ENCODE assay signal across 1 cellular context in genomic region chr1:222713091-222714012, GRCh38.
TF ChIP-seq lines count a peak whose summit lies in the region.

No MANE protein-coding gene starts in this region.

TF ChIP-seq in HepG2, 621 proteins besides CTCF, POLR2A, EP300 and RAD21 (continued from another document and continues in another):
- TF ChIP-seq AHDC1 (CRISPR knock-in tag; IDR thresholded peaks at IDR 0.05; ENCODE audit: borderline replicate concordance) (no peak), KDM5A (IDR thresholded peaks at IDR 0.05; ENCODE audit: borderline replicate concordance, low read length) (peak; percentile 22; the same call in 1 of the 2 replicates), SIN3B (IDR thresholded peaks at IDR 0.05; ENCODE audit: low read length) (no peak), TEAD2 (CRISPR knock-in tag; IDR thresholded peaks at IDR 0.05) (no peak), HMGXB4 (CRISPR knock-in tag; IDR thresholded peaks at IDR 0.05; ENCODE audit: borderline replicate concordance in 1 of 2, low read depth in 1 of 2) (0 out of 4 replicates have a peak, but pooled peaks have one; percentile 3 to 56), THRA (CRISPR knock-in tag; IDR thresholded peaks at IDR 0.05; ENCODE audit: borderline replicate concordance) (peak; percentile 22; the same call in 1 of the 2 replicates), ZNF17 (CRISPR knock-in tag; IDR thresholded peaks at IDR 0.05) (no peak), MTF1 (CRISPR knock-in tag; IDR thresholded peaks at IDR 0.05) (no peak), ZNF800 (CRISPR knock-in tag; IDR thresholded peaks at IDR 0.05) (no peak), MED13 (CRISPR knock-in tag; IDR thresholded peaks at IDR 0.05) (no peak), PRDM15 (CRISPR knock-in tag; IDR thresholded peaks at IDR 0.05) (no peak), NFKB2 (CRISPR knock-in tag; IDR thresholded peaks at IDR 0.05; ENCODE audit: borderline replicate concordance) (no peak; the same call in 1 of the 2 replicates), NCOA2 (CRISPR knock-in tag; IDR thresholded peaks at IDR 0.05) (no peak), ZHX1 (CRISPR knock-in tag; IDR thresholded peaks at IDR 0.05; ENCODE audit: low read depth) (peak; percentile 36; the same call in 1 of the 2 replicates), ZNF564 (CRISPR knock-in tag; IDR thresholded peaks at IDR 0.05) (no peak), KIAA2018 (CRISPR knock-in tag; IDR thresholded peaks at IDR 0.05; ENCODE audit: borderline replicate concordance) (no peak), ADNP (CRISPR knock-in tag; IDR thresholded peaks at IDR 0.05) (no peak)
